ENCODE assay signal across 9 cellular contexts in the genomic region with DNA sequence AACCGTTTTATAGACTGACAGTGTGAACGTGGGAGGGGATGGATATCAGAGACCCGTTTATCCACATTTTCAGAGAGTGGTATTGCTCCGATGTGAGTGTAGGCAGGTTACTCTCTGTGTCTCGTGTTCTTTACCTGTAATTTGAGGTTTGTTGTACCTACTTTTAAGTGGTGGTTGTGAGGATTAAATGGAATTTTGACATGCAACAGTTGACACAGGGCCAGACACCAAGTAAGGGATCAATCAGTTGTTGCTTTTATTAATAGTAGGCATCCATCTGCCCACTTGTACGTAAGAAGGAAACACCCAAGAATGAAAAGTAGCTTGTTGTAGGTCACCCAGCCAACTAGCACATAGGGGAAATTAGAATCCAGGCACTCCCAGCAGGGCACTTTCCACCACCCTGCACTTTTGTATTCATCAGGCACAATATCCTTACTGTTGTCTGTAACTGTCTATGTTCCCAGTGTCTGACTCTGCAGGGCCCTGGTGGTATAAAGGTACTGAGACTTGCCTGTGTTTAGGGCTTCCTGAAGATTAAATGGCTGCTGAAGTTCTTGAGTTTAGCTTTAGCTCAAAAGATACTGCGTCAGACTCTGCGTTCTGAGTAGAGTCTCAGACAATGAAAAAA. TPM values are rescaled to one million over a fixed set of nuclear protein-coding genes. Genes with fewer than 3 reads are reported as not detected.
DNase-seq lines count a peak whose midpoint lies in the region; FAIRE-seq and TF ChIP-seq lines count a peak whose summit lies in the region.
"Not testable (repeated sequence)": the region's sequence is repeated elsewhere in the genome, so short reads cannot be mapped to it uniquely, and the experiment has no call there.
"Had no signal": no experiment of that assay in that cellular context is flagged by ENCODE, and none has a peak within 500 bp of the region (broad histone marks: within the 10 kb centered on the region; RNA-seq: fewer than 3 reads in every experiment).

No MANE protein-coding gene starts in this region.

- not testable (repeated sequence) for H3K36me3 ChIP-seq in BE2C; astrocyte (ENCODE audit: insufficient read depth, low read length); esophagus (ENCODE audit: control insufficient read depth in 2 of 2, insufficient read depth in 2 of 2, low read length in 1 of 2); keratinocyte (ENCODE audit: control insufficient read depth in 2 of 2, extremely low read depth in 1 of 2, insufficient read depth in 2 of 2, low read length in 2 of 2)

- H3K27ac Mint-ChIP-seq in T-helper 1 cell treated with Interleukin-12 subunit alpha and Interleukin-12 subunit beta and Interleukin-4 antibody, amounts not matched to agents 30 μg/mL and 1 μg/mL, for 36 hours; astrocyte (ENCODE audit: unreplicated experiment); nephron progenitor cell; stimulated activated naive CD8-positive, alpha-beta T cell treated with anti-CD3 and anti-CD28 coated beads, Interleukin-15, Interleukin-2, amounts not matched to agents 100 ng/mL and 50 ng/mL, for 24 hours: not testable (repeated sequence)

- not testable (repeated sequence) for H3K4me1 Mint-ChIP-seq in T-helper 1 cell treated with Interleukin-12 subunit alpha and Interleukin-12 subunit beta and Interleukin-4 antibody, amounts not matched to agents 30 μg/mL and 1 μg/mL, for 36 hours (ENCODE audit: low read depth); astrocyte (ENCODE audit: low read depth, unreplicated experiment)
- peaks cover 23% of the 10 kb centered on the region for H3K4me1 Mint-ChIP-seq in nephron progenitor cell
- H3K4me1 Mint-ChIP-seq in stimulated activated naive CD8-positive, alpha-beta T cell treated with anti-CD3 and anti-CD28 coated beads, Interleukin-15, Interleukin-2, amounts not matched to agents 100 ng/mL and 50 ng/mL, for 24 hours (ENCODE audit: low read depth), result peaks cover 14% of the 10 kb centered on the region

- H3K27ac ChIP-seq in HL-60 (replicated peaks); astrocyte (ENCODE audit: low read depth, low read length); esophagus (ENCODE audit: low read depth in 2 of 2, low read length in 1 of 2); keratinocyte (ENCODE audit: control insufficient read depth, insufficient read depth, low read length): not testable (repeated sequence)

- not testable (repeated sequence) for H3K27me3 Mint-ChIP-seq in T-helper 1 cell treated with Interleukin-12 subunit alpha and Interleukin-12 subunit beta and Interleukin-4 antibody, amounts not matched to agents 30 μg/mL and 1 μg/mL, for 36 hours (ENCODE audit: low read depth); astrocyte (ENCODE audit: low read depth, unreplicated experiment); nephron progenitor cell (ENCODE audit: low read depth, poor library complexity); stimulated activated naive CD8-positive, alpha-beta T cell treated with anti-CD3 and anti-CD28 coated beads, Interleukin-15, Interleukin-2, amounts not matched to agents 100 ng/mL and 50 ng/mL, for 24 hours

- H3K79me2 ChIP-seq in astrocyte (ENCODE audit: insufficient read depth, low read length); keratinocyte (ENCODE audit: control insufficient read depth, insufficient read depth, low read length): not testable (repeated sequence)

- H3K4me3 Mint-ChIP-seq in T-helper 1 cell treated with Interleukin-12 subunit alpha and Interleukin-12 subunit beta and Interleukin-4 antibody, amounts not matched to agents 30 μg/mL and 1 μg/mL, for 36 hours, result peak overlapping the region; percentile 88
- H3K4me3 Mint-ChIP-seq in astrocyte (ENCODE audit: unreplicated experiment), result peak overlapping the region; percentile 91
- H3K4me3 Mint-ChIP-seq in nephron progenitor cell, result peak overlapping the region; percentile 91
- peak overlapping the region; percentile 89 for H3K4me3 Mint-ChIP-seq in stimulated activated naive CD8-positive, alpha-beta T cell treated with anti-CD3 and anti-CD28 coated beads, Interleukin-15, Interleukin-2, amounts not matched to agents 100 ng/mL and 50 ng/mL, for 24 hours

- not testable (repeated sequence) for TF ChIP-seq CTCF in BE2C (IDR thresholded peaks at IDR 0.05; ENCODE audit: low read depth, low read length); HL-60 (IDR thresholded peaks at IDR 0.05; ENCODE audit: insufficient read depth, low read length); astrocyte (IDR thresholded peaks at IDR 0.05; ENCODE audit: insufficient read depth, low read depth, low read length); keratinocyte (optimal IDR thresholded peaks at IDR 0.05 in 1 of 3, IDR thresholded peaks at IDR 0.05 in 1 of 3, conservative IDR thresholded peaks at IDR 0.05 in 1 of 3; ENCODE audit: extremely low read depth in 1 of 3, insufficient read depth in 2 of 3, low read length in 3 of 3); nephron progenitor cell (IDR thresholded peaks at IDR 0.05)

- not testable (repeated sequence) for FAIRE-seq in astrocyte (lab: Jason Lieb, UNC); keratinocyte (lab: Jason Lieb, UNC)

- not testable (repeated sequence) for DNase-seq in BE2C; HL-60 (ENCODE audit: low read depth in 1 of 2, low spot score in 1 of 2); astrocyte (ENCODE audit: low read depth); keratinocyte (ENCODE audit: low read depth, low spot score); nephron progenitor cell

- H3K9me3 ChIP-seq in BE2C; astrocyte (ENCODE audit: insufficient read depth, low read depth, low read length); esophagus (ENCODE audit: control insufficient read depth in 2 of 2, insufficient read depth in 1 of 2, low read depth in 1 of 2, low read length in 1 of 2); keratinocyte (ENCODE audit: control insufficient read depth, low read depth, low read length): not testable (repeated sequence)

- not testable (repeated sequence) for H4K20me1 ChIP-seq in astrocyte (ENCODE audit: insufficient read depth, low read length); keratinocyte (ENCODE audit: control insufficient read depth, extremely low read depth, insufficient read depth, low read length)

- not testable (repeated sequence) for H3K9me3 Mint-ChIP-seq in T-helper 1 cell treated with Interleukin-12 subunit alpha and Interleukin-12 subunit beta and Interleukin-4 antibody, amounts not matched to agents 30 μg/mL and 1 μg/mL, for 36 hours; astrocyte (ENCODE audit: unreplicated experiment); stimulated activated naive CD8-positive, alpha-beta T cell treated with anti-CD3 and anti-CD28 coated beads, Interleukin-15, Interleukin-2, amounts not matched to agents 100 ng/mL and 50 ng/mL, for 24 hours
- peaks cover 12% of the 10 kb centered on the region for H3K9me3 Mint-ChIP-seq in nephron progenitor cell

- peak overlapping the region; percentile 85 for H2AFZ ChIP-seq in astrocyte (ENCODE audit: low read depth, low read length)
- H2AFZ ChIP-seq in keratinocyte (ENCODE audit: control insufficient read depth, low read length), result peak overlapping the region; percentile 87

- 52 to 55% methylated on average over 8 of the region's 8 CpGs for WGBS in esophagus, 2 donors

- dilution Hi-C loops in keratinocyte (cut with MboI; ENCODE audit: extremely low pct_ligation_motif_present, low sequenced_read_pairs), result not testable (repeated sequence)

- H3K4me2 ChIP-seq in astrocyte (ENCODE audit: low read length) (peak overlapping the region; percentile 89), keratinocyte (ENCODE audit: control insufficient read depth, extremely low read depth, insufficient read depth, low read depth, low read length) (peak overlapping the region; percentile 82)

- not testable (repeated sequence) for H3K27me3 ChIP-seq in BE2C; HL-60 (ENCODE audit: insufficient read depth, poor library complexity, severe bottlenecking); astrocyte (ENCODE audit: insufficient read depth, low read length); esophagus (ENCODE audit: control insufficient read depth in 1 of 2, insufficient read depth in 2 of 2, low read length in 2 of 2); keratinocyte (ENCODE audit: control insufficient read depth, extremely low read depth, insufficient read depth, low read length)

- H3K4me3 ChIP-seq in BE2C (ENCODE audit: low read depth, low read length) (peak overlapping the region; percentile 64), HL-60 (replicated peaks; ENCODE audit: insufficient read depth, low read length) (peak overlapping the region; percentile 47), astrocyte (ENCODE audit: insufficient read depth, low read depth, low read length) (peak overlapping the region; percentile 67), esophagus (ENCODE audit: low read depth in 1 of 2, low read length in 2 of 2) (peak overlapping the region; percentile 57 to 67), keratinocyte (ENCODE audit: control insufficient read depth in 2 of 3, extremely low read depth in 1 of 3, insufficient read depth in 2 of 3, low read depth in 1 of 3, low read length in 3 of 3) (peak overlapping the region; percentile 40 to 72 (median 59))

- H3K4me1 ChIP-seq in BE2C; astrocyte (ENCODE audit: insufficient read depth, low read length); esophagus (ENCODE audit: control insufficient read depth in 2 of 2, insufficient read depth in 2 of 2, low read length in 1 of 2); keratinocyte (ENCODE audit: control insufficient read depth, extremely low read depth, insufficient read depth, low read length): not testable (repeated sequence)

- H3K9me1 ChIP-seq in keratinocyte (ENCODE audit: control insufficient read depth, extremely low read depth, insufficient read depth, low read length), result not testable (repeated sequence)

- H3K9ac ChIP-seq in astrocyte (ENCODE audit: low read length), result peak overlapping the region; percentile 79
- H3K9ac ChIP-seq in keratinocyte (ENCODE audit: control insufficient read depth, extremely low read depth, insufficient read depth, low read length), result peak overlapping the region; percentile 65

- not testable (repeated sequence) for H3K36me3 Mint-ChIP-seq in T-helper 1 cell treated with Interleukin-12 subunit alpha and Interleukin-12 subunit beta and Interleukin-4 antibody, amounts not matched to agents 30 μg/mL and 1 μg/mL, for 36 hours (ENCODE audit: low read depth); astrocyte (ENCODE audit: low read depth, unreplicated experiment); stimulated activated naive CD8-positive, alpha-beta T cell treated with anti-CD3 and anti-CD28 coated beads, Interleukin-15, Interleukin-2, amounts not matched to agents 100 ng/mL and 50 ng/mL, for 24 hours (ENCODE audit: low read depth)
- H3K36me3 Mint-ChIP-seq in nephron progenitor cell (ENCODE audit: low read depth), result peaks cover 20% of the 10 kb centered on the region

RNA-seq across cellular contexts. Expression of a gene that starts 16.5 kb away (rescaled TPM):
- 2.0 TPM for polyA plus RNA-seq in BE2C (2012; ENCODE audit: insufficient read depth, insufficient read length, low read depth)
- 7.1 and 9.8 TPM in 2 replicates for total RNA-seq in astrocyte
- polyA plus RNA-seq in esophagus (under 1 TPM; 0.28 to 0.33 TPM), keratinocyte (2.0 to 4.1 TPM (median 3.1 TPM) in 3 replicates)
- 0.34 TPM for polyA plus RNA-seq in keratinocyte (2011; ENCODE audit: low read depth)
- polyA plus RNA-seq in keratinocyte (2011; cell fraction: cytosol; rRNA removed), result 1.8 and 2.1 TPM in 2 replicates
- polyA plus RNA-seq in keratinocyte (2011; cell fraction: nucleus; rRNA removed), result 5.2 and 5.5 TPM in 2 replicates
- 0.62 and 1.9 TPM in 2 replicates for polyA plus RNA-seq in keratinocyte (2012; ENCODE audit: low replicate concordance)
- 8.1 to 10.8 TPM (median 9.0 TPM) in 3 replicates for polyA minus RNA-seq in keratinocyte
- polyA minus RNA-seq in keratinocyte (2011; cell fraction: cytosol; rRNA and poly(A)+ RNA removed), result 1.3 TPM
- polyA minus RNA-seq in keratinocyte (2011; cell fraction: nucleus; rRNA and poly(A)+ RNA removed), result 5.7 and 8.5 TPM in 2 replicates

RNA-seq across cellular contexts. Expression of a gene that starts 45.3 kb away (rescaled TPM):
- polyA plus RNA-seq in BE2C (2012; ENCODE audit: insufficient read depth, insufficient read length, low read depth), result not detected
- not detected in 2 replicates for total RNA-seq in astrocyte
- under 1 TPM; 0.16 to 0.39 TPM for polyA plus RNA-seq in esophagus
- polyA plus RNA-seq in keratinocyte, result 0.10 to 0.36 TPM (median 0.25 TPM) in 3 replicates
- not detected for polyA plus RNA-seq in keratinocyte (2011; ENCODE audit: low read depth)
- 0.09 TPM in 1 of 2 replicates, not detected in the other for polyA plus RNA-seq in keratinocyte (2011; cell fraction: cytosol; rRNA removed)
- 1.5 and 1.8 TPM in 2 replicates for polyA plus RNA-seq in keratinocyte (2011; cell fraction: nucleus; rRNA removed)
- 0.11 TPM in 1 of 2 replicates, not detected in the other for polyA plus RNA-seq in keratinocyte (2012; ENCODE audit: low replicate concordance)
- polyA minus RNA-seq in keratinocyte, result 0.38 to 0.46 TPM (median 0.46 TPM) in 3 replicates
- not detected for polyA minus RNA-seq in keratinocyte (2011; cell fraction: cytosol; rRNA and poly(A)+ RNA removed)
- polyA minus RNA-seq in keratinocyte (2011; cell fraction: nucleus; rRNA and poly(A)+ RNA removed), result 0.74 and 0.85 TPM in 2 replicates
- total RNA-seq: sciatic nerve had no signal

RNA-seq across cellular contexts. Expression of a gene that starts 54.4 kb away (rescaled TPM):
- polyA plus RNA-seq in BE2C (2012; ENCODE audit: insufficient read depth, insufficient read length, low read depth), result not detected
- not detected in 2 replicates for total RNA-seq in astrocyte
- polyA plus RNA-seq in esophagus, result not detected
- polyA plus RNA-seq in keratinocyte, result not detected in 3 replicates
- polyA plus RNA-seq in keratinocyte (2011; ENCODE audit: low read depth), result not detected
- polyA plus RNA-seq in keratinocyte (2011; cell fraction: cytosol; rRNA removed), result not detected in 2 replicates
- 0.05 TPM in 1 of 2 replicates, not detected in the other for polyA plus RNA-seq in keratinocyte (2011; cell fraction: nucleus; rRNA removed)
- polyA plus RNA-seq in keratinocyte (2012; ENCODE audit: low replicate concordance), result not detected in 2 replicates
- not detected in 3 replicates for polyA minus RNA-seq in keratinocyte
- not detected for polyA minus RNA-seq in keratinocyte (2011; cell fraction: cytosol; rRNA and poly(A)+ RNA removed)
- not detected in 2 replicates for polyA minus RNA-seq in keratinocyte (2011; cell fraction: nucleus; rRNA and poly(A)+ RNA removed)
- total RNA-seq: sciatic nerve had no signal
